8 cellular contexts compared by ENCODE assay signal in genomic region chr14:105420141-105420975, GRCh38.
DNase-seq lines count a peak whose midpoint lies in the region; ATAC-seq and TF ChIP-seq lines count a peak whose summit lies in the region.

No MANE protein-coding gene starts in this region.

- H3K4me3 ChIP-seq in SU-DHL-6 (ENCODE audit: insufficient read depth, low read length, poor library complexity, severe bottlenecking) (peak overlapping the region; percentile 81), fibroblast of pulmonary artery (replicated peaks; ENCODE audit: low read depth, low read length) (peak overlapping the region; percentile 77), rectal smooth muscle tissue (ENCODE audit: low read length) (peak overlapping the region; percentile 85)

- H3K4me2 ChIP-seq in SU-DHL-6 (ENCODE audit: low read depth, low read length, poor library complexity, severe bottlenecking): peak overlapping the region; percentile 82

- H3K9me2 ChIP-seq in SU-DHL-6 (replicated peaks; ENCODE audit: insufficient read depth, low read length): no peaks in the 10 kb centered on the region

- ATAC-seq in GM18502 (IDR thresholded peaks at IDR 0.05; ENCODE audit: poor library complexity, unreplicated experiment) (peak; percentile 18), HG03469 (IDR thresholded peaks at IDR 0.05; ENCODE audit: unreplicated experiment) (no peak)

- no peaks in the 10 kb centered on the region for H3F3A ChIP-seq in SU-DHL-6 (ENCODE audit: insufficient read depth)

- no peaks in the 10 kb centered on the region for H3K27me3 ChIP-seq in SU-DHL-6 (ENCODE audit: low read length)
- no peaks in the 10 kb centered on the region for H3K27me3 ChIP-seq in rectal smooth muscle tissue (ENCODE audit: control insufficient read depth, insufficient read depth, low read length)

- peaks cover 19% of the 10 kb centered on the region for H3K4me1 ChIP-seq in rectal smooth muscle tissue (ENCODE audit: control insufficient read depth, insufficient read depth, low read length)

- H3K36me3 ChIP-seq in SU-DHL-6 (ENCODE audit: low read length): no peaks in the 10 kb centered on the region
- no peaks in the 10 kb centered on the region for H3K36me3 ChIP-seq in rectal smooth muscle tissue (ENCODE audit: control insufficient read depth, insufficient read depth, low read length)

- TF ChIP-seq CTCF in SU-DHL-6 (IDR thresholded peaks at IDR 0.05; ENCODE audit: insufficient read depth, low read length, poor library complexity, severe bottlenecking) (no peak), fibroblast of pulmonary artery (IDR thresholded peaks at IDR 0.05; ENCODE audit: low read length, missing control alignments) (no peak)

- H4K20me1 ChIP-seq in SU-DHL-6 (ENCODE audit: low read depth, low read length): no peaks in the 10 kb centered on the region

- DNase-seq in fibroblast of pulmonary artery (ENCODE audit: low read depth) (no peak), putamen (ENCODE audit: low spot score) (no peak)
- no peak for DNase-seq in effector CD8-positive, alpha-beta T cell (lab: John Stamatoyannopoulos, UW)
- DNase-seq in activated effector memory CD4-positive, alpha-beta T cell treated with anti-CD3 and anti-CD28 coated beads, Interleukin-2, amount 50 U/mL, for 16 hours: no peak

- H3K9ac ChIP-seq in SU-DHL-6 (ENCODE audit: low read length) (peak overlapping the region; percentile 85), rectal smooth muscle tissue (ENCODE audit: low read length) (peak overlapping the region; percentile 56)

- no peak overlapping the region for H2AFZ ChIP-seq in SU-DHL-6 (ENCODE audit: low read depth, low read length, severe bottlenecking)

- H3K79me2 ChIP-seq in SU-DHL-6 (ENCODE audit: insufficient read depth, low read length): peaks cover 52% of the 10 kb centered on the region

- H3K9me3 ChIP-seq in SU-DHL-6 (ENCODE audit: insufficient read depth, low read length): no peaks in the 10 kb centered on the region

- H3K27ac ChIP-seq in SU-DHL-6 (ENCODE audit: low read depth, low read length) (peak overlapping the region; percentile 63), rectal smooth muscle tissue (ENCODE audit: low read depth, low read length) (peak overlapping the region; percentile 61)
